10 cellular contexts compared by ENCODE assay signal in the genomic region with DNA sequence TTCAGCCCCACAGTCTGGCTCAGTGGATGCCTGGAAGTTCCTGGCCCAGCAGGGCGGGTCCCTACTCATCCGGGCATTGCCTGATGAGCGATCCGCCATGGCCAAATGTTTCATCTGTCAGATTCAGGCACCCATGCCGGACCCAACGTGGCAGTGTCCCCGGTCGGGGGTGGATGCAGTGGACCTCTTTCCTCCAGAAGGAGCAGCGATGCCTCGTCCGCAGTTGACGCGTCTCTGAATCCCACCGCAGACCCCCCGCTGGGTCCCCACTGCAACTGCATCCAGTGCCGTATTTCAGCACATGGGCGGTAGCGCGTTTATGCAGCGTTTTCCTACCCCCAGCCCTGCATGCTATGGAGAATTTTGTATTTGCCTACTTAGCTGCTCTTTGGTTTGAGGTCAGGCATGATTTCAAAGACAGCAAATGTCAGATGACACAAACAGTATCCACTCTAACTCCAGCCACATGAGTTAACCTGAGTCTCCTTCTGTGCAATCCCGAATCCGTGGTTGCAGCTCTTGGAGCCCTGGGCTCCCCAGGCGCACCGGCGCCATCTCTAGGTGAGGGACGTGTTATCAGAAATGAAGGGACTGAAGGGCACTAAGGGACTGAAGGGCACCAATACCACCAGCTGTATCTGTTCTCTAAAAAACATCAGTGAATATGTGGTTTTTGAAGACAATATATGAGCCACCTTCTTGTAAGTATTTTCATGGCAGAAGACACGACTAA.
DNase-seq lines count a peak whose midpoint lies in the region; ATAC-seq and TF ChIP-seq lines count a peak whose summit lies in the region.
"Had no signal": no experiment of that assay in that cellular context is flagged by ENCODE, and none has a peak within 500 bp of the region (broad histone marks: within the 10 kb centered on the region; RNA-seq: fewer than 3 reads in every experiment).

No MANE protein-coding gene starts in this region.

- no peak for ATAC-seq in HG02885 (IDR thresholded peaks at IDR 0.05; ENCODE audit: poor library complexity, unreplicated experiment)
- no peak for ATAC-seq in GM21825 (IDR thresholded peaks at IDR 0.05; ENCODE audit: unreplicated experiment)
- ATAC-seq: left ventricle myocardium superior had no signal

- H3K27ac ChIP-seq in VCaP = no peak overlapping the region
- H3K27ac ChIP-seq: RWPE1 had no signal

- TF ChIP-seq CTCF in VCaP (conservative IDR thresholded peaks at IDR 0.05) = peak; percentile 50

- peak; percentile 56 for DNase-seq in Ammon's horn (ENCODE audit: low spot score)
- peak; percentile 28 for DNase-seq in HT1080 (ENCODE audit: low read depth)
- DNase-seq in iPS-NIHi11 (ENCODE audit: low spot score) = peak; percentile 64
- no peak for DNase-seq in retina
- no peak for DNase-seq in NCI-H446 (lab: John Stamatoyannopoulos, UW)
- DNase-seq: left ventricle myocardium superior had no signal

Comparison
In these comparisons a context has a peak if more than half of its experiments do, and no peak if none do; other contexts are left out.
1. DNase-seq: peak in Ammon's horn (single experiment), HT1080 (single experiment) and iPS-NIHi11 (single experiment); none in retina (single experiment) and NCI-H446 (0 of 2).